11 cellular contexts compared by ENCODE assay signal in the genomic region with DNA sequence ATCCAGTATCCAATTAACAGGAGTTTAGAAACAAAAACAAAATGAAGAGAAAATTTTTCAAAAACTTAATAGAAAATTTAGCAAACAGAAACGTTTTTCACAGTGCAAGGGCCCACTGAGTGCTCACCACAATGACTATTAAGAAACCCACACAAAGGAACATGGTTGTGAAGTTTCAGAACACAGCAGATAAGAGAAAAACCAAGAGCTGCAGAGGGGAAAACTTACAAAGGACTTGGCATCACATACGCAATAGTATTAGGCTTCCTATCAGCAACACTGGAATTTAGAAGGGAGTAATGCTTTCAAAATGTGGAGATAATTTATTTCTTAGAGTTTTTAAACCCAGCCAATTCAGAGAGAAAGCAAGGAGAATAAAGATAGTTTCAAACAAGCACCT. TPM values are rescaled to one million over a fixed set of nuclear protein-coding genes. Genes with fewer than 3 reads are reported as not detected.
DNase-seq lines count a peak whose midpoint lies in the region; ATAC-seq and TF ChIP-seq lines count a peak whose summit lies in the region.
"Had no signal": no experiment of that assay in that cellular context is flagged by ENCODE, and none has a peak within 500 bp of the region (broad histone marks: within the 10 kb centered on the region; RNA-seq: fewer than 3 reads in every experiment).

No MANE protein-coding gene starts in this region.

- H3K9me3 ChIP-seq in DND-41 (ENCODE audit: insufficient read depth, low read length, severe bottlenecking) = no peaks in the 10 kb centered on the region
- H3K9me3 ChIP-seq in Loucy (ENCODE audit: insufficient read depth, low read depth, low read length) = no peaks in the 10 kb centered on the region
- no peaks in the 10 kb centered on the region for H3K9me3 ChIP-seq in adipocyte (ENCODE audit: control insufficient read depth, low read length)
- no peaks in the 10 kb centered on the region for H3K9me3 ChIP-seq in aorta (ENCODE audit: control insufficient read depth, low read length)
- H3K9me3 ChIP-seq: stomach had no signal

- peaks cover 10% of the 10 kb centered on the region; the same call in 1 of the 2 replicates for H3F3A ChIP-seq in Loucy (ENCODE audit: low read depth)

- H3K4me3 ChIP-seq in DND-41 (ENCODE audit: low read depth in 1 of 2, low read length in 2 of 2) (no peak overlapping the region), Loucy (ENCODE audit: low read length, poor library complexity, severe bottlenecking) (peak overlapping the region; percentile 18), adipocyte (ENCODE audit: low read length) (no peak overlapping the region), aorta (ENCODE audit: low read length in 2 of 2) (no peak overlapping the region)
- H3K4me3 ChIP-seq: stomach had no signal

- POLR2A ChIA-PET in naive thymus-derived CD8-positive, alpha-beta T cell (lab: Charles Lee) = interaction anchor here (0.7 to 4.8 kb wide), 2 partner anchors 18 to 1046 kb away, joined by 3 to 30 read pairs; a partner anchor contains a TSS

- H3K27ac Mint-ChIP-seq in naive thymus-derived CD8-positive, alpha-beta T cell = peak overlapping the region; percentile 76 to 97 (median 93)

- H3K9me2 ChIP-seq in Loucy (replicated peaks; ENCODE audit: low read depth, low read length) = no peaks in the 10 kb centered on the region

- no peaks in the 10 kb centered on the region for H3K27me3 ChIP-seq in DND-41 (ENCODE audit: insufficient read depth, low read length, poor library complexity)
- no peaks in the 10 kb centered on the region for H3K27me3 ChIP-seq in Loucy (ENCODE audit: insufficient read depth, low read length, poor library complexity, severe bottlenecking)
- no peaks in the 10 kb centered on the region for H3K27me3 ChIP-seq in adipocyte (replicated peaks; ENCODE audit: control insufficient read depth, insufficient read depth, low read length)
- no peaks in the 10 kb centered on the region for H3K27me3 ChIP-seq in aorta (ENCODE audit: control insufficient read depth in 1 of 2, insufficient read depth in 2 of 2, low read length in 1 of 2)
- H3K27me3 ChIP-seq: stomach had no signal

- WGBS in aorta, 2 donors = 54 to 63% methylated on average over 2 of the region's 2 CpGs

- ATAC-seq in DND-41 (ENCODE audit: insufficient read depth, low read depth) (no peak), aorta (ENCODE audit: low FRiP score) (no peak)
- ATAC-seq in naive thymus-derived CD8-positive, alpha-beta T cell = peak in 1 of 2 donors; percentile 44

- intact Hi-C loops in aorta (cut with DNase I) = no loop called here

- H3K4me3 Mint-ChIP-seq in naive thymus-derived CD8-positive, alpha-beta T cell = peak overlapping the region; percentile 10 to 88 (median 77)

- no peaks in the 10 kb centered on the region for H3K9me3 Mint-ChIP-seq in naive thymus-derived CD8-positive, alpha-beta T cell
- H3K9me3 Mint-ChIP-seq: CD8-positive, alpha-beta memory T cell had no signal

- peaks cover 31 to 63% (median 50%) of the 10 kb centered on the region in 4 donors for H3K4me1 Mint-ChIP-seq in naive thymus-derived CD8-positive, alpha-beta T cell

- peaks cover 41% of the 10 kb centered on the region for H3K4me1 ChIP-seq in DND-41 (ENCODE audit: insufficient read depth, low read length)
- peaks cover 61% of the 10 kb centered on the region for H3K4me1 ChIP-seq in Loucy (ENCODE audit: insufficient read depth, low read length, poor library complexity, severe bottlenecking)
- peaks cover 54% of the 10 kb centered on the region for H3K4me1 ChIP-seq in adipocyte (ENCODE audit: control insufficient read depth, insufficient read depth, low read length)
- peaks cover 0 to 9% of the 10 kb centered on the region in 2 donors for H3K4me1 ChIP-seq in aorta (ENCODE audit: control insufficient read depth in 1 of 2, insufficient read depth in 2 of 2, low read length in 2 of 2)

- peaks cover 0 to 34% (median 7%) of the 10 kb centered on the region in 3 donors for H3K36me3 Mint-ChIP-seq in naive thymus-derived CD8-positive, alpha-beta T cell

- TF ChIP-seq CTCF in DND-41 (IDR thresholded peaks at IDR 0.05; ENCODE audit: borderline replicate concordance, extremely low read depth, low read length, poor library complexity, severe bottlenecking) (no peak), Loucy (conservative IDR thresholded peaks at IDR 0.05; ENCODE audit: low read length) (no peak)

- no peak overlapping the region for H3K9ac ChIP-seq in DND-41 (ENCODE audit: low read depth, low read length)
- H3K9ac ChIP-seq in Loucy (ENCODE audit: low read depth, low read length, poor library complexity, severe bottlenecking) = peak overlapping the region; percentile 79
- H3K9ac ChIP-seq in adipocyte (ENCODE audit: low read length) = peak overlapping the region; percentile 52

- H4K20me1 ChIP-seq in DND-41 (ENCODE audit: insufficient read depth, low read length) (no peaks in the 10 kb centered on the region), Loucy (ENCODE audit: insufficient read depth, low read length, poor library complexity, severe bottlenecking) (no peaks in the 10 kb centered on the region)

- DNase-seq in DND-41 (no peak), adipocyte (ENCODE audit: low read depth) (no peak), NCI-H187 treated with DMSO at 0.1 percent for 48 hours (lab: John Stamatoyannopoulos, UW) (no peak), NAMALWA (ENCODE audit: low spot score) (no peak), aorta (no peak)
- peak in 3 of 10 donors; percentile 39 to 55 (median 53) for DNase-seq in naive thymus-derived CD8-positive, alpha-beta T cell
- DNase-seq in stimulated activated CD4-positive, alpha-beta T cell treated with anti-CD3 and anti-CD28 coated beads, Interleukin-12 subunit alpha, Interleukin-12 subunit beta, amount 100 ng/mL, for 4 hours = no peak
- DNase-seq: stimulated activated CD4-positive, alpha-beta T cell treated with anti-CD3 and anti-CD28 coated beads, Interleukin-4, amount 100 ng/mL, for 4 hours; stomach had no signal

- H3K36me3 ChIP-seq in DND-41 (ENCODE audit: insufficient read depth, low read length) (peaks cover 39% of the 10 kb centered on the region), Loucy (ENCODE audit: insufficient read depth, low read length) (peaks cover 25% of the 10 kb centered on the region), adipocyte (ENCODE audit: control insufficient read depth, insufficient read depth, low read length, severe bottlenecking) (peaks cover 27% of the 10 kb centered on the region), aorta (ENCODE audit: control insufficient read depth in 1 of 2, insufficient read depth in 2 of 2, low read length in 1 of 2) (no peaks in the 10 kb centered on the region)

- no peaks in the 10 kb centered on the region for H3K27me3 Mint-ChIP-seq in naive thymus-derived CD8-positive, alpha-beta T cell
- H3K27me3 Mint-ChIP-seq: CD8-positive, alpha-beta memory T cell had no signal

- H3K79me2 ChIP-seq in DND-41 (ENCODE audit: insufficient read depth, low read length) (peaks cover 12% of the 10 kb centered on the region), Loucy (ENCODE audit: insufficient read depth, low read length) (peaks cover 17% of the 10 kb centered on the region)

- H3K27ac ChIP-seq in DND-41 (ENCODE audit: low read length) = peak overlapping the region; percentile 38
- H3K27ac ChIP-seq in aorta (ENCODE audit: low read depth in 1 of 2, low read length in 2 of 2) = no peak overlapping the region

- no peak overlapping the region for H3K4me2 ChIP-seq in DND-41 (ENCODE audit: insufficient read depth, low read length)
- peak overlapping the region; percentile 85 for H3K4me2 ChIP-seq in Loucy (ENCODE audit: low read depth, low read length, poor library complexity, severe bottlenecking)

- no peak overlapping the region for H2AFZ ChIP-seq in DND-41 (ENCODE audit: low read depth, low read length)
- peak overlapping the region; percentile 11; the same call in 1 of the 2 replicates for H2AFZ ChIP-seq in Loucy (ENCODE audit: low read length)

RNA-seq across cellular contexts. Expression of a gene that starts 1.7 kb away (rescaled TPM):
- 1 to 10 TPM; 7.9 to 8.0 TPM for total RNA-seq in naive thymus-derived CD8-positive, alpha-beta T cell
- polyA plus RNA-seq in naive thymus-derived CD8-positive, alpha-beta T cell = 1 to 10 TPM; 1.9 to 3.3 (median 3.0) TPM
- total RNA-seq in aorta = 1 to 10 TPM; 3.2 to 5.0 TPM
- 1 to 10 TPM; 3.6 to 5.0 TPM for polyA plus RNA-seq in aorta

RNA-seq across cellular contexts. Expression of a gene that starts 18.4 kb away (rescaled TPM):
- total RNA-seq in naive thymus-derived CD8-positive, alpha-beta T cell = 10 to 100 TPM; 39.6 to 45.2 TPM
- 100 to 1,000 TPM; 199 to 265 (median 216) TPM for polyA plus RNA-seq in naive thymus-derived CD8-positive, alpha-beta T cell
- total RNA-seq in aorta = 10 to 100 TPM; 50.4 to 66.3 TPM
- 100 to 1,000 TPM; 105 to 108 TPM for polyA plus RNA-seq in aorta

RNA-seq across cellular contexts. Expression of a gene that starts 18.6 kb away (rescaled TPM):
- total RNA-seq in naive thymus-derived CD8-positive, alpha-beta T cell = 10 to 100 TPM; 55.1 to 59.2 TPM
- polyA plus RNA-seq in naive thymus-derived CD8-positive, alpha-beta T cell = 10 to 100 TPM; 27.6 to 43.5 (median 30.7) TPM
- 10 to 100 TPM; 42.5 to 42.9 TPM for total RNA-seq in aorta
- polyA plus RNA-seq in aorta = 100 to 1,000 TPM in 1 of 2 donors, 10 to 100 TPM in 1; 68.5 to 107 TPM
